In genomic region chr5:150438873-150439546, GRCh38 we compare ENCODE assay signal across 8 cellular contexts. TPM values are rescaled to one million over a fixed set of nuclear protein-coding genes. Genes with fewer than 3 reads are reported as not detected.
DNase-seq lines count a peak whose midpoint lies in the region; ATAC-seq and TF ChIP-seq lines count a peak whose summit lies in the region.

No MANE protein-coding gene starts in this region.

- peaks cover 18% of the 10 kb centered on the region for H4K20me1 ChIP-seq in SK-N-SH (ENCODE audit: insufficient read depth)

- no peak overlapping the region for H3K4me2 ChIP-seq in SK-N-SH

- H2AFZ ChIP-seq in SK-N-SH (ENCODE audit: low read depth) = no peak overlapping the region

- WGBS in SK-N-SH (ENCODE audit: low lambda C conversion rate) = 68% methylated on average over 4 of the region's 4 CpGs

- H3K27ac ChIP-seq in SK-N-SH (ENCODE audit: low read depth in 2 of 2, low read length in 1 of 2) = no peak overlapping the region

- TF ChIP-seq RAD21 in SK-N-SH (IDR thresholded peaks at IDR 0.05; ENCODE audit: low read length) = no peak

- in situ Hi-C loops in ACHN (cut with HindIII; ENCODE audit: low pct_ligation_motif_present, low pct_unique_long_range_greater_than_20kb, low sequenced_read_pairs) = no loop called here

- H3K9ac ChIP-seq in SK-N-SH = no peak overlapping the region

- no peak for TF ChIP-seq EP300 in SK-N-SH (IDR thresholded peaks at IDR 0.05; ENCODE audit: borderline replicate concordance in 1 of 2, low read depth in 1 of 2, low read length in 1 of 2)

- H3F3A ChIP-seq in SK-N-SH (replicated peaks; ENCODE audit: insufficient read depth) = peaks cover 31% of the 10 kb centered on the region

- H3K9me3 ChIP-seq in SK-N-SH = no peaks in the 10 kb centered on the region

- no peaks in the 10 kb centered on the region for H3K9me2 ChIP-seq in SK-N-SH

- H3K4me3 ChIP-seq in SK-N-SH (ENCODE audit: low read depth in 2 of 2, low read length in 1 of 2) = no peak overlapping the region

- CTCF ChIA-PET in SK-N-SH (lab: Yijun Ruan, JAX) = interaction anchor here (0.6 to 2.8 kb wide), 6 partner anchors 39 to 808 kb away, joined by 3 to 8 read pairs (median 4); no protein-coding TSS in a partner anchor

- DNase-seq in ACHN (peak; percentile 50), SK-N-SH (peak; percentile 75), islet precursor cell (peak; percentile 78), RPMI8226 (no peak), Ammon's horn (ENCODE audit: low spot score) (no peak)

- TF ChIP-seq CTCF in GM12874 (IDR thresholded peaks at IDR 0.05; ENCODE audit: insufficient read depth, low read depth, low read length) (peak; percentile 71), SK-N-SH (IDR thresholded peaks at IDR 0.05) (peak; percentile 64)

- H3K4me1 ChIP-seq in SK-N-SH (ENCODE audit: control insufficient read depth in 1 of 2, insufficient read depth in 2 of 2, low read depth in 1 of 2, low read length in 1 of 2) = no peaks in the 10 kb centered on the region; a peak in 1 of 4 replicates

- ATAC-seq in GM21367 (IDR thresholded peaks at IDR 0.05; ENCODE audit: unreplicated experiment) (no peak), HG03521 (IDR thresholded peaks at IDR 0.05; ENCODE audit: unreplicated experiment) (no peak)

- peaks cover 8 to 9% of the 10 kb centered on the region in 2 experiments for H3K36me3 ChIP-seq in SK-N-SH (replicated peaks in 1 of 2; ENCODE audit: control insufficient read depth in 1 of 2, insufficient read depth in 2 of 2, low read length in 1 of 2)

- H3K27me3 ChIP-seq in SK-N-SH (ENCODE audit: insufficient read depth) = no peaks in the 10 kb centered on the region

- no peaks in the 10 kb centered on the region for H3K79me2 ChIP-seq in SK-N-SH (ENCODE audit: insufficient read depth)

- POLR2A ChIA-PET in SK-N-SH (lab: Yijun Ruan, JAX) = no interaction called here

TF ChIP-seq in SK-N-SH, 30 proteins besides CTCF, POLR2A, EP300 and RAD21:
- TF ChIP-seq IRF3 (IDR thresholded peaks at IDR 0.05; ENCODE audit: low read depth, low read length) (no peak), FOXJ3 (CRISPR knock-in tag; IDR thresholded peaks at IDR 0.05) (no peak), TEAD4 (IDR thresholded peaks at IDR 0.05; ENCODE audit: borderline replicate concordance, insufficient read depth) (no peak), USF1 (IDR thresholded peaks at IDR 0.05; ENCODE audit: borderline replicate concordance, low read depth) (no peak), TAF1 (IDR thresholded peaks at IDR 0.05; ENCODE audit: borderline replicate concordance, low read depth, low read length) (no peak), PBX3 (IDR thresholded peaks at IDR 0.05) (no peak), POLR2AphosphoS5 (IDR thresholded peaks at IDR 0.05; ENCODE audit: low read depth, low read length) (no peak), YY1 (IDR thresholded peaks at IDR 0.05; ENCODE audit: low read depth) (no peak), EZH2phosphoT487 (IDR thresholded peaks at IDR 0.05; ENCODE audit: borderline replicate concordance, low read depth) (no peak), RCOR1 (IDR thresholded peaks at IDR 0.05; ENCODE audit: low read length) (no peak), MAX (IDR thresholded peaks at IDR 0.05; ENCODE audit: low read depth) (no peak), GABPA (IDR thresholded peaks at IDR 0.05; ENCODE audit: low read depth) (no peak), USF2 (IDR thresholded peaks at IDR 0.05; ENCODE audit: borderline replicate concordance, low read depth, low read length) (no peak), REST (IDR thresholded peaks at IDR 0.05; ENCODE audit: low read depth, low read length) (no peak), NFIC (IDR thresholded peaks at IDR 0.05; ENCODE audit: borderline replicate concordance) (no peak)

RNA-seq across cellular contexts. Expression of gene RPS14, which starts 10.5 kb away (rescaled TPM):
- 10,227 and 11,441 TPM in 2 replicates for polyA plus RNA-seq in SK-N-SH (2012; rRNA removed)
- polyA plus RNA-seq in SK-N-SH (2012; cell fraction: cytosol; rRNA removed) = 12,920 and 13,251 TPM in 2 replicates
- 1,878 and 2,730 TPM in 2 replicates for polyA plus RNA-seq in SK-N-SH (2012; cell fraction: nucleus; rRNA removed)

RNA-seq across cellular contexts. Expression of gene CD74, which starts 26.3 kb away (rescaled TPM):
- 0.15 and 0.26 TPM in 2 replicates for polyA plus RNA-seq in SK-N-SH (2012; rRNA removed)
- 0.06 and 0.13 TPM in 2 replicates for polyA plus RNA-seq in SK-N-SH (2012; cell fraction: cytosol; rRNA removed)
- 0.08 and 0.23 TPM in 2 replicates for polyA plus RNA-seq in SK-N-SH (2012; cell fraction: nucleus; rRNA removed)

Comparison
In these comparisons a context has a peak if more than half of its experiments do, and no peak if none do; other contexts are left out.
1. DNase-seq: peak in ACHN (single experiment), SK-N-SH (single experiment) and islet precursor cell (single experiment); none in RPMI8226 (single experiment) and Ammon's horn (single experiment).